ENCODE assay signal across 9 cellular contexts in genomic region chr11:66081505-66081904, GRCh38. TPM values are rescaled to one million over a fixed set of nuclear protein-coding genes. Genes with fewer than 3 reads are reported as not detected.
DNase-seq lines count a peak whose midpoint lies in the region; ATAC-seq and TF ChIP-seq lines count a peak whose summit lies in the region.
"Had no signal": no experiment of that assay in that cellular context is flagged by ENCODE, and none has a peak within 500 bp of the region (broad histone marks: within the 10 kb centered on the region; RNA-seq: fewer than 3 reads in every experiment).

No MANE protein-coding gene starts in this region.

- no peak overlapping the region for H3K9ac ChIP-seq in HCT116 (ENCODE audit: low read length)

- intact Hi-C loops in HCT116 (cut with micrococcal nuclease), result no loop called here

- CTCF ChIA-PET in HCT116 (lab: Charles Lee), result interaction anchor here (1.3 to 2.0 kb wide), 3 partner anchors 10 to 13 kb away, joined by 4 to 11 read pairs (median 4); no protein-coding TSS in a partner anchor

- RAD21 ChIA-PET in HCT116 (lab: Charles Lee; ENCODE audit: low non-redundant PET in 1 of 2, low total read pairs in 2 of 2, uncharacterized antibody in 2 of 2, unreplicated experiment in 2 of 2), result no interaction called here

- no TSS peak for BruUV-seq in HCT116 (replicated peaks; lab: Mats Ljungman, UMichigan)

- TF ChIP-seq CTCF in HCT116 (IDR thresholded peaks at IDR 0.05 in 2 of 3, conservative IDR thresholded peaks at IDR 0.05 in 1 of 3; ENCODE audit: borderline replicate concordance in 1 of 3, insufficient read depth in 1 of 3, low read depth in 2 of 3, low read length in 2 of 3), result no peak

- no peak overlapping the region for H3K27ac ChIP-seq in HCT116 (ENCODE audit: low read depth, low read length)

- TF ChIP-seq RAD21 in HCT116 (IDR thresholded peaks at IDR 0.05; ENCODE audit: low read depth), result no peak

- ATAC-seq in HCT116 (peak; percentile 33; the same call in 1 of the 2 replicates), esophagus mucosa (peak; percentile 90)

- H3K79me2 ChIP-seq in HCT116 (ENCODE audit: insufficient read depth, low read length), result peaks cover 41% of the 10 kb centered on the region

- no peaks in the 10 kb centered on the region for H3K9me3 ChIP-seq in HCT116 (ENCODE audit: control insufficient read depth in 1 of 2, insufficient read depth in 1 of 2, low read depth in 1 of 2, low read length in 2 of 2)
- no peaks in the 10 kb centered on the region for H3K9me3 ChIP-seq in HAP-1

- POLR2A ChIA-PET in HCT116 (lab: Charles Lee), result no interaction called here

- H3K27me3 ChIP-seq in HCT116 (ENCODE audit: insufficient read depth, low read length) (no peaks in the 10 kb centered on the region), HAP-1 (ENCODE audit: low read depth) (no peaks in the 10 kb centered on the region)

- H2AFZ ChIP-seq in HCT116 (ENCODE audit: low read depth, low read length, poor library complexity, severe bottlenecking), result no peak overlapping the region

- no peaks in the 10 kb centered on the region for H3K9me2 ChIP-seq in HCT116 (ENCODE audit: insufficient read depth)

- no peak for TF ChIP-seq POLR2A in HCT116 (IDR thresholded peaks at IDR 0.05; ENCODE audit: borderline replicate concordance, extremely low read depth, insufficient read depth, insufficient read length)

- H4K20me1 ChIP-seq in HCT116 (ENCODE audit: insufficient read depth), result no peaks in the 10 kb centered on the region

- peak overlapping the region; percentile 55; the same call in 1 of the 2 replicates for H3K4me2 ChIP-seq in HCT116 (ENCODE audit: low read length)

- peaks cover 46 to 62% of the 10 kb centered on the region in 2 experiments for H3K4me1 ChIP-seq in HCT116 (ENCODE audit: control insufficient read depth in 1 of 2, insufficient read depth in 2 of 2, low read length in 2 of 2)
- H3K4me1 ChIP-seq in HAP-1, result peaks cover 8% of the 10 kb centered on the region

- in situ Hi-C loops in ACHN (cut with HindIII; ENCODE audit: low pct_ligation_motif_present, low pct_unique_long_range_greater_than_20kb, low sequenced_read_pairs) (no loop called here), HAP-1 (cut with MboI; ENCODE audit: low sequenced_read_pairs) (no loop called here)

- DNase-seq in DMS53 treated with DMSO at 0.1 percent for 48 hours (lab: John Stamatoyannopoulos, UW; ENCODE audit: unreplicated experiment) (peak; percentile 24), HCT116 (ENCODE audit: low read depth, low spot score) (no peak), NCI-H226 (peak; percentile 48), renal cortical epithelial cell (ENCODE audit: low read depth) (peak; percentile 52), ACHN (no peak), HAP-1 (ENCODE audit: low spot score in 2 of 2) (no peak)
- DNase-seq in activated CD8-positive, alpha-beta memory T cell treated with anti-CD3 and anti-CD28 coated beads for 24 hours, result peak; percentile 75

- H3K4me3 ChIP-seq in HCT116 (replicated peaks in 1 of 2; ENCODE audit: low read depth in 1 of 2, low read length in 2 of 2) (no peak overlapping the region), HAP-1 (no peak overlapping the region)

- H3K36me3 ChIP-seq in HCT116 (ENCODE audit: control insufficient read depth in 1 of 2, insufficient read depth in 2 of 2, low read length in 2 of 2) (no peaks in the 10 kb centered on the region), HAP-1 (replicated peaks) (no peaks in the 10 kb centered on the region)

TF ChIP-seq in HCT116, 20 proteins besides CTCF, POLR2A, EP300 and RAD21:
- TF ChIP-seq FOSL1 (IDR thresholded peaks at IDR 0.05; ENCODE audit: low read depth) (no peak), ZBTB33 (IDR thresholded peaks at IDR 0.05; ENCODE audit: extremely low read depth, insufficient replicate concordance, low read length) (no peak), SP1 (IDR thresholded peaks at IDR 0.05; ENCODE audit: low read depth) (no peak), POLR2AphosphoS5 (IDR thresholded peaks at IDR 0.05; ENCODE audit: low read depth, low read length) (no peak), ZNF274 (IDR thresholded peaks at IDR 0.05; ENCODE audit: low read depth, low read length) (no peak), YY1 (IDR thresholded peaks at IDR 0.05; ENCODE audit: extremely low read depth, insufficient replicate concordance, low read depth, low read length) (no peak), ZFX (IDR thresholded peaks at IDR 0.05) (no peak), EGR1 (IDR thresholded peaks at IDR 0.05; ENCODE audit: low read depth) (no peak), REST (IDR thresholded peaks at IDR 0.05; ENCODE audit: low read depth) (no peak), JUND (IDR thresholded peaks at IDR 0.05) (no peak), SRF (IDR thresholded peaks at IDR 0.05; ENCODE audit: low read depth) (no peak), ATF3 (IDR thresholded peaks at IDR 0.05) (no peak), TCF7L2 (IDR thresholded peaks at IDR 0.05; ENCODE audit: borderline replicate concordance, extremely low read depth, insufficient read depth, insufficient read length) (no peak), CEBPB (IDR thresholded peaks at IDR 0.05; ENCODE audit: low read depth) (no peak), MAX (IDR thresholded peaks at IDR 0.05) (no peak), ELF1 (IDR thresholded peaks at IDR 0.05; ENCODE audit: borderline replicate concordance, low read depth) (no peak)
TF ChIP-seq in HCT116: peak in this region for 0.

RNA-seq across cellular contexts. Expression of gene PACS1, which starts 11.4 kb away (rescaled TPM):
- total RNA-seq in HCT116 (2021; ENCODE audit: unreplicated experiment) (41.1 TPM), esophagus mucosa (41.7 TPM), renal cortical epithelial cell (19.4 and 61.2 TPM in 2 replicates)
- 32.0 and 38.0 TPM in 2 replicates for polyA plus RNA-seq in HCT116 (2012)

RNA-seq across cellular contexts. Expression of gene SF3B2, which starts 29.3 kb away (rescaled TPM):
- 300 TPM for total RNA-seq in HCT116 (2021; ENCODE audit: unreplicated experiment)
- 193 and 224 TPM in 2 replicates for polyA plus RNA-seq in HCT116 (2012)
- 76.7 TPM for total RNA-seq in esophagus mucosa
- 122 and 141 TPM in 2 replicates for total RNA-seq in renal cortical epithelial cell

RNA-seq across cellular contexts. Expression of gene GAL3ST3, which starts 32.5 kb away (rescaled TPM):
- total RNA-seq in HCT116 (2021; ENCODE audit: unreplicated experiment) (not detected), esophagus mucosa (not detected), renal cortical epithelial cell (0.87 and 1.8 TPM in 2 replicates)
- polyA plus RNA-seq in HCT116 (2012), result 0.07 TPM in 1 of 2 replicates, not detected in the other

RNA-seq across cellular contexts. Expression of gene CATSPER1, which starts 55.2 kb away (rescaled TPM):
- total RNA-seq in HCT116 (2021; ENCODE audit: unreplicated experiment), result 2.4 TPM
- 3.8 and 4.5 TPM in 2 replicates for polyA plus RNA-seq in HCT116 (2012)
- not detected for total RNA-seq in esophagus mucosa
- total RNA-seq in renal cortical epithelial cell, result 0.65 TPM in 1 of 2 replicates, not detected in the other
- total RNA-seq: H1 had no signal
- polyA plus RNA-seq: H1 had no signal

Comparison
In these comparisons a context has a peak if more than half of its experiments do, and no peak if none do; other contexts are left out.
1. DNase-seq: peak in DMS53 treated with DMSO at 0.1 percent for 48 hours (single experiment), NCI-H226 (single experiment), activated CD8-positive, alpha-beta memory T cell treated with anti-CD3 and anti-CD28 coated beads for 24 hours (single experiment) and renal cortical epithelial cell (single experiment); none in HCT116 (single experiment), ACHN (single experiment) and HAP-1 (0 of 2).